In genomic region chr2:237092920-237093781, GRCh38 we compare ENCODE assay signal across 8 cellular contexts. TPM values are rescaled to one million over a fixed set of nuclear protein-coding genes. Genes with fewer than 3 reads are reported as not detected.
DNase-seq lines count a peak whose midpoint lies in the region; ATAC-seq, FAIRE-seq and TF ChIP-seq lines count a peak whose summit lies in the region.

No MANE protein-coding gene starts in this region.

- H3K4me3 ChIP-seq in epithelial cell of proximal tubule (ENCODE audit: low read depth, low read length) (no peak overlapping the region), pancreas (no peak overlapping the region)

- TF ChIP-seq CTCF in epithelial cell of proximal tubule (conservative IDR thresholded peaks at IDR 0.05; ENCODE audit: low read depth, low read length) (peak; percentile 51), pancreas (IDR thresholded peaks at IDR 0.05) (peak in 1 of 4 donors; percentile 17)

- 57 to 62% methylated on average over 9 of the region's 9 CpGs for WGBS in pancreas, 2 donors

- DNase-seq in DMS114 treated with DMSO at 0.1 percent for 48 hours (lab: John Stamatoyannopoulos, UW; ENCODE audit: unreplicated experiment): peak; percentile 4
- DNase-seq in NCI-H69 (lab: John Stamatoyannopoulos, UW): peak; percentile 9
- no peak for DNase-seq in epithelial cell of proximal tubule (ENCODE audit: low read depth)
- DNase-seq in pancreas: no peak
- DNase-seq in activated effector memory CD4-positive, alpha-beta T cell treated with anti-CD3 and anti-CD28 coated beads, Interleukin-2, amount 50 U/mL, for 16 hours: no peak
- DNase-seq in D341Med (ENCODE audit: low spot score): no peak
- no peak for DNase-seq in NOMO-1 treated with dmso at 0.1 percent for 144 hours (lab: John Stamatoyannopoulos, UW; ENCODE audit: unreplicated experiment)
- DNase-seq in COLO668 (lab: John Stamatoyannopoulos, UW; ENCODE audit: unreplicated experiment): no peak

- no peaks in the 10 kb centered on the region for H3K27me3 ChIP-seq in pancreas

- peaks cover 4 to 38% (median 10%) of the 10 kb centered on the region in 3 donors for H3K36me3 ChIP-seq in pancreas

- H3K4me1 ChIP-seq in pancreas: no peaks in the 10 kb centered on the region

- no peak overlapping the region for H3K27ac ChIP-seq in pancreas

- no peaks in the 10 kb centered on the region for H3K9me3 ChIP-seq in pancreas

- ATAC-seq in pancreas: peak in 3 of 4 donors; percentile 66 to 80 (median 79)

- intact Hi-C loops in pancreas (cut with DNase I): no loop called here

- FAIRE-seq in pancreas (lab: Jason Lieb, UNC): no peak

RNA-seq across cellular contexts. Expression of gene COPS8, which starts 7.5 kb away (rescaled TPM):
- total RNA-seq in epithelial cell of proximal tubule (110 and 111 TPM in 2 replicates), pancreas (10 to 100 TPM in 4 of 6 donors, 1 to 10 TPM in 2; 7.9 to 23.4 (median 12.8) TPM)
- polyA plus RNA-seq in pancreas: 10 to 100 TPM in 1 of 2 donors, 1 to 10 TPM in 1; 10.0 to 24.1 TPM

Comparison
In these comparisons a context has a peak if more than half of its experiments do, and no peak if none do; other contexts are left out.
1. DNase-seq: peak in DMS114 treated with DMSO at 0.1 percent for 48 hours (single experiment) and NCI-H69 (single experiment); none in epithelial cell of proximal tubule (single experiment), pancreas (0 of 6), activated effector memory CD4-positive, alpha-beta T cell treated with anti-CD3 and anti-CD28 coated beads, Interleukin-2, amount 50 U/mL, for 16 hours (single experiment), D341Med (single experiment), NOMO-1 treated with dmso at 0.1 percent for 144 hours (single experiment) and COLO668 (single experiment).